Comparison of ENCODE assay signal across 13 cellular contexts in genomic region chr3:66196633-66197032, GRCh38. TPM values are rescaled to one million over a fixed set of nuclear protein-coding genes. Genes with fewer than 3 reads are reported as not detected.
A peak's percentile ranks its signal among the peaks of the same experiment; 100 is the strongest.
DNase-seq lines count a peak whose midpoint lies in the region; ATAC-seq and TF ChIP-seq lines count a peak whose summit lies in the region.
"Had no signal": no experiment of that assay in that cellular context is flagged by ENCODE, and none has a peak within 500 bp of the region (broad histone marks: within the 10 kb centered on the region; RNA-seq: fewer than 3 reads in every experiment).

No MANE protein-coding gene starts in this region.

- peaks cover 7% of the 10 kb centered on the region for H3K4me1 ChIP-seq in left ventricle myocardium inferior
- H3K4me1 ChIP-seq in foreskin keratinocyte: no peaks in the 10 kb centered on the region

- H3K27ac ChIP-seq in left ventricle myocardium inferior (replicated peaks): no peak overlapping the region
- H3K27ac ChIP-seq in foreskin keratinocyte: no peak overlapping the region

- H3K4me3 ChIP-seq in left ventricle myocardium inferior: no peak overlapping the region
- H3K4me3 ChIP-seq: mucosa of descending colon had no signal

- peak; percentile 46 for TF ChIP-seq CTCF in left ventricle myocardium inferior (IDR thresholded peaks at IDR 0.05; ENCODE audit: borderline replicate concordance)
- TF ChIP-seq CTCF in foreskin keratinocyte (conservative IDR thresholded peaks at IDR 0.05): peak; percentile 62

- no peak for DNase-seq in left ventricle myocardium inferior
- no peak for DNase-seq in Right ventricle myocardium inferior (ENCODE audit: missing footprints)
- peak; percentile 4 for DNase-seq in SK-MEL-5 (ENCODE audit: low read depth, low spot score)
- no peak for DNase-seq in foreskin keratinocyte
- DNase-seq in NCI-H187 (lab: John Stamatoyannopoulos, UW): no peak
- DNase-seq in middle frontal gyrus (ENCODE audit: extremely low spot score, low spot score): no peak
- DNase-seq in NCI-H2227 treated with DMSO at 0.1 percent for 48 hours (lab: John Stamatoyannopoulos, UW): no peak
- DNase-seq: activated CD8-positive, alpha-beta memory T cell treated with anti-CD3 and anti-CD28 coated beads for 24 hours; CD4-positive, alpha-beta T cell; mucosa of descending colon; NCI-H1417 treated with DMSO at 0.1 percent for 48 hours; small intestine had no signal

- H3K27me3 ChIP-seq in left ventricle myocardium inferior (ENCODE audit: low read depth) (peaks cover 10% of the 10 kb centered on the region), foreskin keratinocyte (peaks cover 35% of the 10 kb centered on the region)

- ATAC-seq in Right ventricle myocardium inferior (no peak), foreskin keratinocyte (no peak), GM21786 (IDR thresholded peaks at IDR 0.05; ENCODE audit: unreplicated experiment) (no peak)
- ATAC-seq: mucosa of descending colon had no signal

- no peaks in the 10 kb centered on the region for H3K36me3 ChIP-seq in left ventricle myocardium inferior

- in situ Hi-C loops in SK-MEL-5 (cut with HindIII; ENCODE audit: low pct_unique_long_range_greater_than_20kb, low sequenced_read_pairs): no loop called here

- intact Hi-C loops in left ventricle myocardium inferior (cut with micrococcal nuclease): no loop called here
- intact Hi-C loops in Right ventricle myocardium inferior (cut with DNase I): loop anchor here (5.0 kb wide), 3 partner anchors 44 to 409 kb away; partner anchors contain the start of gene MAGI1

- no peaks in the 10 kb centered on the region for H3K9me3 ChIP-seq in left ventricle myocardium inferior (replicated peaks)
- H3K9me3 ChIP-seq: mucosa of descending colon had no signal

RNA-seq across cellular contexts. Expression of gene SLC25A26, which starts 24.2 kb away (rescaled TPM):
- 40.7 TPM for total RNA-seq in left ventricle myocardium inferior
- 45.9 TPM for total RNA-seq in Right ventricle myocardium inferior
- total RNA-seq in SK-MEL-5 (2014; rRNA removed; shearing (Covaris generic)): 26.5 and 32.7 TPM in 2 replicates
- 21.5 and 22.0 TPM in 2 replicates for polyA plus RNA-seq in SK-MEL-5 (2015; cell fraction: cytosol; rRNA removed)
- 17.2 and 18.7 TPM in 2 replicates for polyA plus RNA-seq in SK-MEL-5 (2015; cell fraction: nucleus; rRNA removed)
- total RNA-seq in foreskin keratinocyte: 18.9 and 21.0 TPM in 2 replicates
- polyA plus RNA-seq in foreskin keratinocyte: 24.2 and 26.6 TPM in 2 replicates
